22 cellular contexts compared by ENCODE assay signal in genomic region chr15:25062551-25063430, GRCh38.
DNase-seq lines count a peak whose midpoint lies in the region; ATAC-seq and TF ChIP-seq lines count a peak whose summit lies in the region.
"Had no signal": no experiment of that assay in that cellular context is flagged by ENCODE, and none has a peak within 500 bp of the region (broad histone marks: within the 10 kb centered on the region; RNA-seq: fewer than 3 reads in every experiment).

No MANE protein-coding gene starts in this region.

- peaks cover 100% of the 10 kb centered on the region for H3K9me3 Mint-ChIP-seq in HFFc6

- no peak overlapping the region for H3K27ac ChIP-seq in duodenal mucosa (ENCODE audit: low read depth, low read length)
- no peak overlapping the region for H3K27ac ChIP-seq in muscle layer of duodenum (ENCODE audit: low read length)
- no peak overlapping the region for H3K27ac ChIP-seq in subcutaneous abdominal adipose tissue (ENCODE audit: low read depth, low read length)
- H3K27ac ChIP-seq: RWPE1, vagina, VCaP had no signal

- no peaks in the 10 kb centered on the region for H3K4me1 ChIP-seq in duodenal mucosa (ENCODE audit: control insufficient read depth in 1 of 2, insufficient read depth in 2 of 2, low read length in 2 of 2)
- H3K4me1 ChIP-seq in muscle layer of duodenum (ENCODE audit: control insufficient read depth in 1 of 2, insufficient read depth in 2 of 2, low read length in 2 of 2): no peaks in the 10 kb centered on the region
- no peaks in the 10 kb centered on the region for H3K4me1 ChIP-seq in subcutaneous abdominal adipose tissue (ENCODE audit: control insufficient read depth in 5 of 5, insufficient read depth in 5 of 5, low read length in 5 of 5)
- H3K4me1 ChIP-seq: vagina had no signal

- H3K4me3 Mint-ChIP-seq in HFFc6: peak overlapping the region; percentile 24; the same call in 1 of the 2 replicates
- H3K4me3 Mint-ChIP-seq: brain, neural crest cell had no signal

- H3K4me1 Mint-ChIP-seq in HFFc6 (ENCODE audit: low read depth): no peaks in the 10 kb centered on the region
- H3K4me1 Mint-ChIP-seq: brain; CD4-positive, alpha-beta memory T cell; neural crest cell had no signal

- ATAC-seq in GM21360 (IDR thresholded peaks at IDR 0.05; ENCODE audit: unreplicated experiment): no peak
- ATAC-seq: SK-N-SH treated with all-trans-retinoic acid at 6 μM for 48 hours had no signal

- peaks cover 100% of the 10 kb centered on the region for H3K36me3 Mint-ChIP-seq in HFFc6 (ENCODE audit: low read depth)

- DNase-seq in HFFc6: no peak
- DNase-seq in cortex of kidney (lab: John Stamatoyannopoulos, UW): no peak
- DNase-seq in activated CD4-positive, alpha-beta T cell treated with anti-CD3 and anti-CD28 coated beads, Interleukin-2, amount 50 U/mL, for 4 hours: no peak
- DNase-seq: activated CD4-positive, alpha-beta T cell treated with anti-CD3 and anti-CD28 coated beads, Interleukin-2, amount 50 U/mL, for 48 hours; CD4-positive, alpha-beta memory T cell; GDM1; NCI-H1105; NCI-H2029 treated with DMSO at 0.1 percent for 48 hours; NCI-H226; NCI-H748 treated with DMSO at 0.1 percent for 48 hours; stimulated activated CD4-positive, alpha-beta T cell treated with anti-CD3 and anti-CD28 coated beads, Interleukin-1b, Interleukin-23, amount 100 ng/mL, for 48 hours had no signal

- TF ChIP-seq CTCF in HFFc6 (IDR thresholded peaks at IDR 0.05): no peak

- H3K4me3 ChIP-seq in duodenal mucosa (ENCODE audit: low read depth in 1 of 2, low read length in 2 of 2): peak overlapping the region; percentile 17 to 36
- peak overlapping the region; percentile 33 to 53 for H3K4me3 ChIP-seq in muscle layer of duodenum (ENCODE audit: low read depth in 1 of 2, low read length in 2 of 2)
- H3K4me3 ChIP-seq in subcutaneous abdominal adipose tissue (ENCODE audit: low read depth in 1 of 5, low read length in 5 of 5): peak overlapping the region; percentile 31 to 66 (median 57)

- H3K9ac ChIP-seq in duodenal mucosa (ENCODE audit: low read depth in 1 of 2, low read length in 2 of 2) (no peak overlapping the region), subcutaneous abdominal adipose tissue (ENCODE audit: low read length in 5 of 5) (no peak overlapping the region)

- no peak overlapping the region for H3K27ac Mint-ChIP-seq in HFFc6
- H3K27ac Mint-ChIP-seq: activated T-helper 2 cell treated with anti-CD3 and anti-CD28 coated beads, Interferon-gamma antibody, Interleukin-2, Interleukin-4, amounts not matched to agents 10 μg/mL and 5 μg/mL and 100 μg/mL, durations not matched to agents 14 hours and 24 hours and 36 hours; brain had no signal

- H3K9me3 ChIP-seq in duodenal mucosa (ENCODE audit: control insufficient read depth in 1 of 2, low read length in 2 of 2) (peaks cover 99 to 100% of the 10 kb centered on the region in 2 donors), muscle layer of duodenum (ENCODE audit: control insufficient read depth in 1 of 2, low read length in 2 of 2) (peaks cover 96 to 100% of the 10 kb centered on the region in 2 donors), subcutaneous abdominal adipose tissue (ENCODE audit: control insufficient read depth in 5 of 5, low read length in 5 of 5) (peaks cover 99 to 100% (median 100%) of the 10 kb centered on the region in 5 donors)

- peaks cover 8% of the 10 kb centered on the region for H3K27me3 Mint-ChIP-seq in HFFc6 (ENCODE audit: insufficient read depth)
- H3K27me3 Mint-ChIP-seq: CD4-positive, alpha-beta memory T cell had no signal

- H3K36me3 ChIP-seq in duodenal mucosa (ENCODE audit: control insufficient read depth in 1 of 2, insufficient read depth in 2 of 2, low read length in 2 of 2) (peaks cover 88 to 100% of the 10 kb centered on the region in 2 donors), muscle layer of duodenum (ENCODE audit: control insufficient read depth in 1 of 2, insufficient read depth in 2 of 2, low read length in 2 of 2) (peaks cover 69 to 100% of the 10 kb centered on the region in 2 donors), subcutaneous abdominal adipose tissue (ENCODE audit: control insufficient read depth in 5 of 5, insufficient read depth in 5 of 5, low read length in 5 of 5) (peaks cover 0 to 100% (median 100%) of the 10 kb centered on the region in 5 donors)

- H3K27me3 ChIP-seq in duodenal mucosa (ENCODE audit: control insufficient read depth in 1 of 2, insufficient read depth in 2 of 2, low read length in 2 of 2) (no peaks in the 10 kb centered on the region), muscle layer of duodenum (ENCODE audit: low read depth, low read length) (no peaks in the 10 kb centered on the region), subcutaneous abdominal adipose tissue (ENCODE audit: control insufficient read depth in 5 of 5, insufficient read depth in 4 of 5, low read length in 5 of 5) (no peaks in the 10 kb centered on the region)
- H3K27me3 ChIP-seq: vagina had no signal
